In genomic region chr1:120176092-120176855, GRCh38 we compare ENCODE assay signal across 8 cellular contexts. TPM values are rescaled to one million over a fixed set of nuclear protein-coding genes. Genes with fewer than 3 reads are reported as not detected.
DNase-seq lines count a peak whose midpoint lies in the region; ATAC-seq and TF ChIP-seq lines count a peak whose summit lies in the region.

SEC22B (minus strand) TSS chr1:120176520; CDS start chr1:120176381, 139 bp downstream.

- H3K27me3 ChIP-seq in prostate gland (replicated peaks; ENCODE audit: insufficient read depth) = no peaks in the 10 kb centered on the region

- TF ChIP-seq CTCF in prostate gland (IDR thresholded peaks at IDR 0.05) = peak in 1 of 4 experiments; percentile 15

- no peaks in the 10 kb centered on the region for H3K9me3 Mint-ChIP-seq in T-helper 1 cell treated with Interleukin-12 subunit alpha and Interleukin-12 subunit beta and Interleukin-4 antibody, amounts not matched to agents 30 μg/mL and 1 μg/mL, for 36 hours

- peaks cover 8% of the 10 kb centered on the region for H3K36me3 Mint-ChIP-seq in T-helper 1 cell treated with Interleukin-12 subunit alpha and Interleukin-12 subunit beta and Interleukin-4 antibody, amounts not matched to agents 30 μg/mL and 1 μg/mL, for 36 hours (ENCODE audit: low read depth)

- ATAC-seq in GM18499 (IDR thresholded peaks at IDR 0.05; ENCODE audit: insufficient read depth, unreplicated experiment) (peak; percentile 95), HG02938 (IDR thresholded peaks at IDR 0.05; ENCODE audit: unreplicated experiment) (peak; percentile 97), left ventricle myocardium superior (peak; percentile 92)

- 3% methylated on average over 39 of the region's 39 CpGs for WGBS in prostate gland

- H3K27ac ChIP-seq in prostate gland = peak within 1 kb of the TSS; percentile 88 to 93

- intact Hi-C loops in left ventricle myocardium superior (cut with micrococcal nuclease) (no loop called here), prostate gland (cut with DNase I) (no loop called here)

- peak within 1 kb of the TSS; percentile 77 to 86 for H3K4me3 ChIP-seq in prostate gland

- peak within 1 kb of the TSS; percentile 97 for H3K4me3 Mint-ChIP-seq in T-helper 1 cell treated with Interleukin-12 subunit alpha and Interleukin-12 subunit beta and Interleukin-4 antibody, amounts not matched to agents 30 μg/mL and 1 μg/mL, for 36 hours

- H3K9me3 ChIP-seq in prostate gland = no peaks in the 10 kb centered on the region

- TF ChIP-seq POLR2A in prostate gland (IDR thresholded peaks at IDR 0.05) = peak; percentile 88

- no peaks in the 10 kb centered on the region for H3K36me3 ChIP-seq in prostate gland

- no peaks in the 10 kb centered on the region for H3K27me3 Mint-ChIP-seq in T-helper 1 cell treated with Interleukin-12 subunit alpha and Interleukin-12 subunit beta and Interleukin-4 antibody, amounts not matched to agents 30 μg/mL and 1 μg/mL, for 36 hours (ENCODE audit: low read depth)

- peak within 1 kb of the TSS; percentile 96 for H3K27ac Mint-ChIP-seq in T-helper 1 cell treated with Interleukin-12 subunit alpha and Interleukin-12 subunit beta and Interleukin-4 antibody, amounts not matched to agents 30 μg/mL and 1 μg/mL, for 36 hours

- peaks cover 8% of the 10 kb centered on the region for H3K4me1 Mint-ChIP-seq in T-helper 1 cell treated with Interleukin-12 subunit alpha and Interleukin-12 subunit beta and Interleukin-4 antibody, amounts not matched to agents 30 μg/mL and 1 μg/mL, for 36 hours (ENCODE audit: low read depth)

- H3K4me1 ChIP-seq in prostate gland (replicated peaks) = no peaks in the 10 kb centered on the region

- DNase-seq in NCI-H1694 treated with DMSO at 0.1 percent for 48 hours (lab: John Stamatoyannopoulos, UW) (peak; percentile 87), amniotic stem cell (lab: John Stamatoyannopoulos, UW) (peak; percentile 79), left ventricle myocardium superior (peak; percentile 86), prostate gland (ENCODE audit: low spot score) (peak; percentile 83), ureter (ENCODE audit: low spot score) (peak; percentile 87)

RNA-seq across cellular contexts. Expression of gene SEC22B, which starts in this region (rescaled TPM):
- total RNA-seq in left ventricle myocardium superior (14.0 TPM), prostate gland (10 to 100 TPM; 23.6 to 31.3 TPM), ureter (35.2 TPM)

Comparison
In these comparisons a context has a peak if more than half of its experiments do, and no peak if none do; other contexts are left out.
1. Peak in every context shown above with its lines: DNase-seq, ATAC-seq, H3K4me3 ChIP-seq and H3K27ac ChIP-seq.